Comparison of ENCODE assay signal across 8 cellular contexts in genomic region chr1:225919906-225920305, GRCh38. TPM values are rescaled to one million over a fixed set of nuclear protein-coding genes. Genes with fewer than 3 reads are reported as not detected.
DNase-seq lines count a peak whose midpoint lies in the region; ATAC-seq and TF ChIP-seq lines count a peak whose summit lies in the region.

No MANE protein-coding gene starts in this region.

- H3K36me3 Mint-ChIP-seq in activated CD8-positive, alpha-beta T cell treated with anti-CD3 and anti-CD28 coated beads for 36 hours (ENCODE audit: low read depth), result peaks cover 54% of the 10 kb centered on the region

- peaks cover 0 to 40% (median 19%) of the 10 kb centered on the region in 12 donors for H3K4me1 ChIP-seq in heart left ventricle

- H3K27ac Mint-ChIP-seq in activated CD8-positive, alpha-beta T cell treated with anti-CD3 and anti-CD28 coated beads for 36 hours, result peak overlapping the region; percentile 72

- POLR2A ChIA-PET in activated CD8-positive, alpha-beta T cell treated with anti-CD3 and anti-CD28 coated beads for 36 hours (lab: Charles Lee), result interaction anchor here (0.9 to 1.0 kb wide), 2 partner anchors 11 to 142 kb away, joined by 3 read pairs; no protein-coding TSS in a partner anchor

- DNase-seq in AG10803 (ENCODE audit: low read depth) (peak; percentile 87), HT1080 (ENCODE audit: low read depth) (peak; percentile 50), heart left ventricle (peak; percentile 68 to 88 (median 76)), LoVo (ENCODE audit: low spot score) (no peak)
- no peak for DNase-seq in activated CD8-positive, alpha-beta T cell treated with anti-CD3 and anti-CD28 coated beads for 36 hours
- DNase-seq in stimulated activated naive CD4-positive, alpha-beta T cell treated with Interleukin-2 at 50 U/mL for 16 hours (lab: John Stamatoyannopoulos, UW), result no peak
- DNase-seq in activated CD8-positive, alpha-beta memory T cell treated with anti-CD3 and anti-CD28 coated beads for 24 hours, result no peak

- H3K4me3 ChIP-seq in AG10803 (ENCODE audit: low read length) (no peak overlapping the region), heart left ventricle (no peak overlapping the region)

- CTCF ChIA-PET in activated CD8-positive, alpha-beta T cell treated with anti-CD3 and anti-CD28 coated beads for 36 hours (lab: Charles Lee), result interaction anchor here (5.6 kb wide), 1 partner anchor 9 kb away, joined by 37 read pairs; no protein-coding TSS in a partner anchor

- TF ChIP-seq CTCF in AG10803 (conservative IDR thresholded peaks at IDR 0.05; ENCODE audit: low read length), result no peak
- no peak for TF ChIP-seq CTCF in activated CD8-positive, alpha-beta T cell treated with anti-CD3 and anti-CD28 coated beads for 36 hours (IDR thresholded peaks at IDR 0.05)
- no peak for TF ChIP-seq CTCF in heart left ventricle (IDR thresholded peaks at IDR 0.05)

- H3K4me1 Mint-ChIP-seq in activated CD8-positive, alpha-beta T cell treated with anti-CD3 and anti-CD28 coated beads for 36 hours (ENCODE audit: low read depth), result peaks cover 40% of the 10 kb centered on the region

- H3K27ac ChIP-seq in heart left ventricle, result peak overlapping the region in 6 of 12 donors; percentile 8 to 62 (median 38)
- peak overlapping the region; percentile 87 for H3K27ac ChIP-seq in temporal lobe (ENCODE audit: low read depth, low read length)

- peaks cover 0 to 66% (median 40%) of the 10 kb centered on the region in 9 donors for H3K36me3 ChIP-seq in heart left ventricle

- H3K4me3 Mint-ChIP-seq in activated CD8-positive, alpha-beta T cell treated with anti-CD3 and anti-CD28 coated beads for 36 hours, result no peak overlapping the region

- no peak for TF ChIP-seq POLR2A in heart left ventricle (IDR thresholded peaks at IDR 0.05)

- intact Hi-C loops in activated CD8-positive, alpha-beta T cell treated with anti-CD3 and anti-CD28 coated beads for 36 hours (cut with micrococcal nuclease), result no loop called here
- intact Hi-C loops in heart left ventricle (cut with DNase I), result loop anchor here in 7 of 10 donors (5.0 to 10.0 kb wide), 9 partner anchors 38 to 375 kb away; partner anchors contain the start of genes SRP9 (in 5 of the 7) and TMEM63A (in 2 of the 7)

- 23 to 40% (median 34%) methylated on average over 5 of the region's 5 CpGs for WGBS in heart left ventricle, 4 donors

- no peaks in the 10 kb centered on the region for H3K27me3 ChIP-seq in heart left ventricle

- no peaks in the 10 kb centered on the region for H3K9me3 ChIP-seq in heart left ventricle

- no peaks in the 10 kb centered on the region for H3K9me3 Mint-ChIP-seq in activated CD8-positive, alpha-beta T cell treated with anti-CD3 and anti-CD28 coated beads for 36 hours

- no peak for ATAC-seq in activated CD8-positive, alpha-beta T cell treated with anti-CD3 and anti-CD28 coated beads for 36 hours
- ATAC-seq in heart left ventricle, result peak in 1 of 4 donors; percentile 11

- no peaks in the 10 kb centered on the region for H3K27me3 Mint-ChIP-seq in activated CD8-positive, alpha-beta T cell treated with anti-CD3 and anti-CD28 coated beads for 36 hours

RNA-seq across cellular contexts. Expression of gene PYCR2, which starts 4.1 kb away (rescaled TPM):
- 64.1 and 65.9 TPM in 2 replicates for total RNA-seq in HT1080 (2014; rRNA removed; shearing (Covaris generic))
- 105 and 117 TPM in 2 replicates for polyA plus RNA-seq in HT1080 (2015; cell fraction: cytosol; rRNA removed)
- 152 and 167 TPM in 2 replicates for polyA plus RNA-seq in HT1080 (2015; cell fraction: nucleus; rRNA removed)
- total RNA-seq in activated CD8-positive, alpha-beta T cell treated with anti-CD3 and anti-CD28 coated beads for 36 hours, result 100 to 1,000 TPM; 132 to 134 TPM
- 10 to 100 TPM; 53.6 to 82.4 (median 65.1) TPM for total RNA-seq in heart left ventricle
- polyA plus RNA-seq in heart left ventricle, result 10 to 100 TPM; 62.0 to 89.0 TPM
- 11.6 TPM for total RNA-seq in temporal lobe

RNA-seq across cellular contexts. Expression of gene LEFTY2, which starts 21.1 kb away (rescaled TPM):
- total RNA-seq in HT1080 (2014; rRNA removed; shearing (Covaris generic)), result 1.3 TPM in 1 of 2 replicates, not detected in the other
- polyA plus RNA-seq in HT1080 (2015; cell fraction: cytosol; rRNA removed), result 0.03 TPM in 1 of 2 replicates, not detected in the other
- not detected in 2 replicates for polyA plus RNA-seq in HT1080 (2015; cell fraction: nucleus; rRNA removed)
- not detected for total RNA-seq in activated CD8-positive, alpha-beta T cell treated with anti-CD3 and anti-CD28 coated beads for 36 hours
- total RNA-seq in heart left ventricle (1 to 10 TPM in 1 of 9 donors, under 1 TPM in 7, not detected in 1; 0.14 to 1.8 (median 0.51) TPM), temporal lobe (under 0.01 TPM)
- under 1 TPM; 0.11 to 0.22 TPM for polyA plus RNA-seq in heart left ventricle

RNA-seq across cellular contexts. Expression of gene LEFTY1, which starts 31.0 kb away (rescaled TPM):
- total RNA-seq in HT1080 (2014; rRNA removed; shearing (Covaris generic)), result not detected in 2 replicates
- not detected in 2 replicates for polyA plus RNA-seq in HT1080 (2015; cell fraction: cytosol; rRNA removed)
- not detected in 2 replicates for polyA plus RNA-seq in HT1080 (2015; cell fraction: nucleus; rRNA removed)
- under 1 TPM; 0.16 to 0.83 TPM for total RNA-seq in activated CD8-positive, alpha-beta T cell treated with anti-CD3 and anti-CD28 coated beads for 36 hours
- total RNA-seq in heart left ventricle (under 1 TPM in 4 of 9 donors, not detected in 5; 0.19 to 0.77 (median 0.30) TPM), temporal lobe (0.74 TPM)
- under 1 TPM in 1 of 2 donors, not detected in 1; 0.65 TPM for polyA plus RNA-seq in heart left ventricle

RNA-seq across cellular contexts. Expression of gene TMEM63A, which starts 37.7 kb away (rescaled TPM):
- total RNA-seq in HT1080 (2014; rRNA removed; shearing (Covaris generic)), result 5.1 and 7.8 TPM in 2 replicates
- polyA plus RNA-seq in HT1080 (2015; cell fraction: cytosol; rRNA removed), result 4.6 and 4.9 TPM in 2 replicates
- polyA plus RNA-seq in HT1080 (2015; cell fraction: nucleus; rRNA removed), result 67.9 and 68.5 TPM in 2 replicates
- 10 to 100 TPM; 51.4 to 54.6 TPM for total RNA-seq in activated CD8-positive, alpha-beta T cell treated with anti-CD3 and anti-CD28 coated beads for 36 hours
- total RNA-seq in heart left ventricle (10 to 100 TPM; 14.4 to 42.7 (median 25.3) TPM), temporal lobe (3.0 TPM)
- 10 to 100 TPM; 13.7 to 37.3 TPM for polyA plus RNA-seq in heart left ventricle

Comparison
In these comparisons a context has a peak if more than half of its experiments do, and no peak if none do; other contexts are left out.
1. DNase-seq: peak in AG10803 (single experiment), HT1080 (single experiment) and heart left ventricle (5 of 5); none in activated CD8-positive, alpha-beta T cell treated with anti-CD3 and anti-CD28 coated beads for 36 hours (single experiment), stimulated activated naive CD4-positive, alpha-beta T cell treated with Interleukin-2 at 50 U/mL for 16 hours (single experiment), LoVo (single experiment) and activated CD8-positive, alpha-beta memory T cell treated with anti-CD3 and anti-CD28 coated beads for 24 hours (single experiment).